ENCODE assay signal across 12 cellular contexts in genomic region chr3:14391033-14391432, GRCh38. TPM values are rescaled to one million over a fixed set of nuclear protein-coding genes. Genes with fewer than 3 reads are reported as not detected.
DNase-seq lines count a peak whose midpoint lies in the region; ATAC-seq, FAIRE-seq and TF ChIP-seq lines count a peak whose summit lies in the region.
"Had no signal": no experiment of that assay in that cellular context is flagged by ENCODE, and none has a peak within 500 bp of the region (broad histone marks: within the 10 kb centered on the region; RNA-seq: fewer than 3 reads in every experiment).

No MANE protein-coding gene starts in this region.

- intact Hi-C loops in sigmoid colon (cut with DNase I) = no loop called here
- intact Hi-C loops in CD8-positive, alpha-beta T cell (cut with DNase I, micrococcal nuclease) = no loop called here

- H3K27me3 Mint-ChIP-seq in CD8-positive, alpha-beta T cell (ENCODE audit: low read depth) = peaks cover 2% of the 10 kb centered on the region

- no peak for TF ChIP-seq CTCF in fibroblast of pulmonary artery (IDR thresholded peaks at IDR 0.05; ENCODE audit: low read length, missing control alignments)
- TF ChIP-seq CTCF in sigmoid colon (IDR thresholded peaks at IDR 0.05) = no peak
- TF ChIP-seq CTCF in CD8-positive, alpha-beta T cell (IDR thresholded peaks at IDR 0.05) = no peak

- no peaks in the 10 kb centered on the region for H3K9me3 ChIP-seq in sigmoid colon
- H3K9me3 ChIP-seq in CD8-positive, alpha-beta T cell (ENCODE audit: low read length) = no peaks in the 10 kb centered on the region

- no peak for ATAC-seq in CD8-positive, alpha-beta T cell

- TF ChIP-seq EP300 in sigmoid colon (IDR thresholded peaks at IDR 0.05) = no peak

- WGBS in sigmoid colon, 2 donors = 16 to 51% methylated on average over 4 of the region's 4 CpGs

- no peaks in the 10 kb centered on the region for H3K36me3 ChIP-seq in sigmoid colon
- no peaks in the 10 kb centered on the region for H3K36me3 ChIP-seq in CD8-positive, alpha-beta T cell (ENCODE audit: insufficient read depth, low read length)

- no peak for TF ChIP-seq POLR2A in H54 (IDR thresholded peaks at IDR 0.05; ENCODE audit: low read depth, low read length)
- TF ChIP-seq POLR2A in sigmoid colon (IDR thresholded peaks at IDR 0.05) = no peak

- CTCF ChIA-PET in CD8-positive, alpha-beta T cell (lab: Charles Lee) = no interaction called here

- peak overlapping the region; percentile 42 to 73 (median 56) for H3K27ac ChIP-seq in sigmoid colon
- no peak overlapping the region for H3K27ac ChIP-seq in CD8-positive, alpha-beta T cell (ENCODE audit: low read depth, low read length)
- H3K27ac ChIP-seq: VCaP had no signal

- no peak overlapping the region for H3K4me3 Mint-ChIP-seq in CD8-positive, alpha-beta T cell
- H3K4me3 Mint-ChIP-seq: type B pancreatic cell had no signal

- H3K27ac Mint-ChIP-seq in CD8-positive, alpha-beta T cell = no peak overlapping the region
- H3K27ac Mint-ChIP-seq: type B pancreatic cell had no signal

- H3K27me3 ChIP-seq in sigmoid colon = peaks cover 0 to 4% (median 0%) of the 10 kb centered on the region in 3 donors
- H3K27me3 ChIP-seq in CD8-positive, alpha-beta T cell (ENCODE audit: insufficient read depth, low read length) = no peaks in the 10 kb centered on the region
- H3K27me3 ChIP-seq: dorsolateral prefrontal cortex had no signal

- no peaks in the 10 kb centered on the region for H3K4me1 Mint-ChIP-seq in CD8-positive, alpha-beta T cell (ENCODE audit: low read depth)

- FAIRE-seq in H54 (lab: Jason Lieb, UNC) (no peak), frontal cortex (lab: Jason Lieb, UNC) (no peak)
- FAIRE-seq: GM18507 had no signal

- POLR2A ChIA-PET in CD8-positive, alpha-beta T cell (lab: Charles Lee) = no interaction called here

- no peaks in the 10 kb centered on the region for H3K36me3 Mint-ChIP-seq in CD8-positive, alpha-beta T cell
- H3K36me3 Mint-ChIP-seq: type B pancreatic cell had no signal

- H3K9me3 Mint-ChIP-seq in CD8-positive, alpha-beta T cell = no peaks in the 10 kb centered on the region
- H3K9me3 Mint-ChIP-seq: type B pancreatic cell had no signal

- peaks cover 0 to 23% (median 14%) of the 10 kb centered on the region in 4 donors for H3K4me1 ChIP-seq in sigmoid colon
- no peaks in the 10 kb centered on the region for H3K4me1 ChIP-seq in CD8-positive, alpha-beta T cell (ENCODE audit: insufficient read depth, low read length)

- H3K4me3 ChIP-seq in fibroblast of pulmonary artery (replicated peaks; ENCODE audit: low read depth, low read length) = no peak overlapping the region
- H3K4me3 ChIP-seq in sigmoid colon = no peak overlapping the region
- H3K4me3 ChIP-seq in CD8-positive, alpha-beta T cell (ENCODE audit: low read depth, low read length) = no peak overlapping the region
- H3K4me3 ChIP-seq: dorsolateral prefrontal cortex had no signal

- peak; percentile 56 for DNase-seq in H54 (ENCODE audit: insufficient read length, low spot score)
- DNase-seq in OCI-M1 (lab: John Stamatoyannopoulos, UW) = peak; percentile 21
- DNase-seq in fibroblast of pulmonary artery (ENCODE audit: low read depth) = peak; percentile 86
- DNase-seq in sigmoid colon = peak; percentile 80
- DNase-seq in stimulated activated CD4-positive, alpha-beta T cell treated with anti-CD3 and anti-CD28 coated beads, Interleukin-15, amount 100 ng/mL, for 24 hours = no peak
- DNase-seq in activated CD4-positive, alpha-beta T cell treated with anti-CD3 and anti-CD28 coated beads, Interleukin-2, amount 50 U/mL, for 4 hours = no peak
- DNase-seq in frontal cortex (ENCODE audit: low spot score in 2 of 2) = no peak
- DNase-seq in CD8-positive, alpha-beta T cell = no peak

RNA-seq across cellular contexts. Expression of gene SLC6A6, which starts 11.4 kb away (rescaled TPM):
- 10 to 100 TPM in 1 of 4 donors, 1 to 10 TPM in 3; 6.4 to 19.1 (median 9.1) TPM for total RNA-seq in sigmoid colon
- polyA plus RNA-seq in sigmoid colon = 1 to 10 TPM; 2.3 to 8.4 (median 2.4) TPM
- 15.1 TPM for total RNA-seq in frontal cortex
- total RNA-seq in CD8-positive, alpha-beta T cell = 10 to 100 TPM; 25.8 to 30.9 TPM

Comparison
In these comparisons a context has a peak if more than half of its experiments do, and no peak if none do; other contexts are left out.
1. DNase-seq: peak in H54 (single experiment), OCI-M1 (single experiment), fibroblast of pulmonary artery (single experiment) and sigmoid colon (single experiment); none in stimulated activated CD4-positive, alpha-beta T cell treated with anti-CD3 and anti-CD28 coated beads, Interleukin-15, amount 100 ng/mL, for 24 hours (single experiment), activated CD4-positive, alpha-beta T cell treated with anti-CD3 and anti-CD28 coated beads, Interleukin-2, amount 50 U/mL, for 4 hours (0 of 2), frontal cortex (0 of 2) and CD8-positive, alpha-beta T cell (0 of 7).